24 cellular contexts compared by ENCODE assay signal in genomic region chr17:58753026-58753425, GRCh38. TPM values are rescaled to one million over a fixed set of nuclear protein-coding genes. Genes with fewer than 3 reads are reported as not detected.
A peak's percentile ranks its signal among the peaks of the same experiment; 100 is the strongest.
DNase-seq lines count a peak whose midpoint lies in the region; ATAC-seq, FAIRE-seq and TF ChIP-seq lines count a peak whose summit lies in the region.
"Had no signal": no experiment of that assay in that cellular context is flagged by ENCODE, and none has a peak within 500 bp of the region (broad histone marks: within the 10 kb centered on the region; RNA-seq: fewer than 3 reads in every experiment).

No MANE protein-coding gene starts in this region.

- DNase-seq in HepG2 (ENCODE audit: low spot score) (no peak), right lobe of liver (no peak), NCI-H69 (lab: John Stamatoyannopoulos, UW) (peak; percentile 12), putamen (ENCODE audit: low spot score) (peak; percentile 4), left ventricle myocardium inferior (no peak), Kasumi-1 (lab: John Stamatoyannopoulos, UW) (no peak)
- DNase-seq: ACHN; AML-193; BE2C; CD4-positive, alpha-beta T cell; CD8-positive, alpha-beta memory T cell; DMS 273 treated with DMSO at 0.1 percent for 48 hours; DMS79; EL; GDM1; H9 had no signal

- ATAC-seq in HepG2, result no peak
- ATAC-seq in right lobe of liver, result no peak
- ATAC-seq: GM12878, GM23338, HCT116 had no signal

- peaks cover 10% of the 10 kb centered on the region for H3K4me1 ChIP-seq in HepG2 (ENCODE audit: insufficient read depth, low read length)
- H3K4me1 ChIP-seq in right lobe of liver, result peaks cover 0 to 2% (median 0%) of the 10 kb centered on the region in 4 donors
- H3K4me1 ChIP-seq in left ventricle myocardium inferior, result peaks cover 20% of the 10 kb centered on the region
- H3K4me1 ChIP-seq: BE2C had no signal

- intact Hi-C loops in HepG2 (cut with micrococcal nuclease; ENCODE audit: unreplicated experiment), result no loop called here
- intact Hi-C loops in right lobe of liver (cut with DNase I), result no loop called here
- intact Hi-C loops in left ventricle myocardium inferior (cut with micrococcal nuclease), result no loop called here

- no peak overlapping the region for H2AFZ ChIP-seq in HepG2 (ENCODE audit: low read length)
- H2AFZ ChIP-seq: GM23338 had no signal

- H3K9me3 ChIP-seq in HepG2 (ENCODE audit: low read length) (no peaks in the 10 kb centered on the region), right lobe of liver (no peaks in the 10 kb centered on the region), left ventricle myocardium inferior (replicated peaks) (no peaks in the 10 kb centered on the region)
- H3K9me3 ChIP-seq: BE2C; BLaER1 treated with 17β-estradiol and CSF1 and Interleukin-3, amounts not matched to agents 10 nM and 100 nM had no signal

- H3K27me3 ChIP-seq in HepG2 (ENCODE audit: control insufficient read depth in 1 of 2, insufficient read depth in 2 of 2, low read length in 2 of 2) (peaks cover 2 to 32% of the 10 kb centered on the region in 2 experiments; a peak in 3 of 5 replicates), right lobe of liver (no peaks in the 10 kb centered on the region), left ventricle myocardium inferior (ENCODE audit: low read depth) (peaks cover 34% of the 10 kb centered on the region)
- H3K27me3 ChIP-seq: BE2C had no signal

- no TSS peak for BruUV-seq in HepG2 (replicated peaks; lab: Mats Ljungman, UMichigan)

- WGBS in HepG2 (ENCODE audit: low lambda C conversion rate), result 43% methylated on average over 2 of the region's 2 CpGs
- 70% methylated on average over 2 of the region's 2 CpGs for WGBS in right lobe of liver (ENCODE audit: insufficient coverage, low coverage, low lambda C conversion rate, missing lambda C conversion rate)

- no peak for TF ChIP-seq RAD21 in HepG2 (CRISPR knock-in tag; IDR thresholded peaks at IDR 0.05)

- 0 out of 2 replicates have a peak, but pooled peaks cover 2% of the 10 kb centered on the region for H4K20me1 ChIP-seq in HepG2 (ENCODE audit: insufficient read depth, low read length)

- no peak overlapping the region for H3K4me2 ChIP-seq in HepG2 (ENCODE audit: low read depth, low read length)
- H3K4me2 ChIP-seq: BLaER1 treated with 17β-estradiol and CSF1 and Interleukin-3, amounts not matched to agents 10 nM and 100 nM; GM23338 had no signal

- POLR2A ChIA-PET in HepG2 (lab: Yijun Ruan, JAX), result no interaction called here

- TF ChIP-seq POLR2A in HepG2 (IDR thresholded peaks at IDR 0.05; ENCODE audit: insufficient read depth in 1 of 2, low read depth in 2 of 2, low read length in 2 of 2), result no peak
- TF ChIP-seq POLR2A in right lobe of liver (IDR thresholded peaks at IDR 0.05), result no peak

- no peak for TF ChIP-seq CTCF in HepG2 (CRISPR knock-in tag; IDR thresholded peaks at IDR 0.05)
- TF ChIP-seq CTCF in right lobe of liver (IDR thresholded peaks at IDR 0.05), result no peak
- TF ChIP-seq CTCF in left ventricle myocardium inferior (IDR thresholded peaks at IDR 0.05; ENCODE audit: borderline replicate concordance), result no peak

- in situ Hi-C loops in HepG2 (cut with HindIII; ENCODE audit: extremely low pct_ligation_motif_present, low pct_unique_long_range_greater_than_20kb), result no loop called here

- CTCF ChIA-PET in HepG2 (lab: Yijun Ruan, JAX; ENCODE audit: low intra/inter-chr PET ratio, low total read pairs), result no interaction called here

- H3K36me3 ChIP-seq in HepG2 (replicated peaks in 1 of 2; ENCODE audit: control insufficient read depth in 1 of 2, insufficient read depth in 2 of 2, low read length in 2 of 2) (no peaks in the 10 kb centered on the region), right lobe of liver (no peaks in the 10 kb centered on the region), left ventricle myocardium inferior (no peaks in the 10 kb centered on the region)
- H3K36me3 ChIP-seq: BE2C; BLaER1 treated with 17β-estradiol and CSF1 and Interleukin-3, amounts not matched to agents 10 nM and 100 nM had no signal

- no peak for TF ChIP-seq EP300 in HepG2 (IDR thresholded peaks at IDR 0.05; ENCODE audit: low read depth in 2 of 2, low read length in 2 of 2)
- no peak for TF ChIP-seq EP300 in HepG2 (CRISPR knock-in tag; IDR thresholded peaks at IDR 0.05; ENCODE audit: borderline replicate concordance)

- no peak overlapping the region for H3K9ac ChIP-seq in HepG2 (ENCODE audit: insufficient read depth, low read depth, low read length)
- H3K9ac ChIP-seq: BLaER1 treated with 17β-estradiol and CSF1 and Interleukin-3, amounts not matched to agents 10 nM and 100 nM had no signal

- H3K27ac ChIP-seq in HepG2 (ENCODE audit: extremely low read length, insufficient read depth, low read length), result no peak overlapping the region
- H3K27ac ChIP-seq in right lobe of liver, result no peak overlapping the region
- H3K27ac ChIP-seq in left ventricle myocardium inferior (replicated peaks), result no peak overlapping the region
- H3K27ac ChIP-seq: 22Rv1; BLaER1 treated with 17β-estradiol and CSF1 and Interleukin-3, amounts not matched to agents 10 nM and 100 nM had no signal

- H3K79me2 ChIP-seq in HepG2 (ENCODE audit: insufficient read depth, low read length), result no peaks in the 10 kb centered on the region

- H3K4me3 ChIP-seq in HepG2 (replicated peaks in 1 of 3; ENCODE audit: insufficient read depth in 1 of 3, low read depth in 2 of 3, low read length in 3 of 3) (no peak overlapping the region), right lobe of liver (no peak overlapping the region), left ventricle myocardium inferior (no peak overlapping the region)
- H3K4me3 ChIP-seq: BLaER1 treated with 17β-estradiol and CSF1 and Interleukin-3, amounts not matched to agents 10 nM and 100 nM; GM12878; GM23338 had no signal

- peak; percentile 34 for FAIRE-seq in HepG2 (lab: Jason Lieb, UNC)
- FAIRE-seq: A204.1, GM12878, GM19239 had no signal

TF ChIP-seq in HepG2, 621 proteins besides CTCF, POLR2A, EP300 and RAD21:
- TF ChIP-seq ZNF12 (CRISPR knock-in tag; IDR thresholded peaks at IDR 0.05) (no peak), ZNF703 (CRISPR knock-in tag; IDR thresholded peaks at IDR 0.05; ENCODE audit: borderline replicate concordance) (no peak), RXRA (CRISPR knock-in tag; IDR thresholded peaks at IDR 0.05) (no peak), ADNP (CRISPR knock-in tag; IDR thresholded peaks at IDR 0.05) (no peak), IKZF1 (IDR thresholded peaks at IDR 0.05) (no peak), SAP130 (CRISPR knock-in tag; IDR thresholded peaks at IDR 0.05; ENCODE audit: low read depth) (no peak), IRF9 (CRISPR knock-in tag; IDR thresholded peaks at IDR 0.05; ENCODE audit: borderline replicate concordance) (no peak), GABPB1 (CRISPR knock-in tag; IDR thresholded peaks at IDR 0.05) (no peak)

RNA-seq across cellular contexts. Expression of gene PPM1E, which starts 2.6 kb away (rescaled TPM):
- total RNA-seq in HepG2 (2016; rRNA removed; fragmentation: Illumina TruSeq; extraction: Trizol) (0.04 TPM in 1 of 2 replicates, not detected in the other), right lobe of liver (1 to 10 TPM in 3 of 6 experiments, under 1 TPM in 3; 0.61 to 1.3 (median 0.97) TPM), left ventricle myocardium inferior (0.80 TPM)
- not detected in 2 replicates for total RNA-seq in HepG2 (2016; cell fraction: cytosol; rRNA removed; fragmentation: Illumina TruSeq; extraction: Trizol; ENCODE audit: low read depth)
- 0.02 TPM in 1 of 2 replicates, not detected in the other for total RNA-seq in HepG2 (2016; cell fraction: insoluble cytoplasmic fraction; rRNA removed; fragmentation: Illumina TruSeq; extraction: Trizol)
- total RNA-seq in HepG2 (2016; cell fraction: membrane; rRNA removed; fragmentation: Illumina TruSeq; extraction: Trizol), result not detected in 2 replicates
- total RNA-seq in HepG2 (2016; cell fraction: nucleus; rRNA removed; fragmentation: Illumina TruSeq; extraction: Trizol), result not detected in 2 replicates
- 0.15 and 0.20 TPM in 2 replicates for polyA plus RNA-seq in HepG2 (2011; rRNA removed)
- 0.04 and 0.10 TPM in 2 replicates for polyA plus RNA-seq in HepG2 (2011; cell fraction: cytosol; rRNA removed)
- 0.08 and 0.12 TPM in 2 replicates for polyA plus RNA-seq in HepG2 (2011; cell fraction: nucleus; rRNA removed)
- polyA plus RNA-seq in HepG2 (2012), result 0.03 and 0.12 TPM in 2 replicates
- polyA plus RNA-seq in HepG2 (2016; cell fraction: cytosol; fragmentation: Illumina TruSeq; extraction: Trizol; ENCODE audit: low read depth), result not detected in 2 replicates
- 0.03 TPM in 1 of 2 replicates, not detected in the other for polyA plus RNA-seq in HepG2 (2016; cell fraction: insoluble cytoplasmic fraction; fragmentation: Illumina TruSeq; extraction: Trizol; ENCODE audit: low read depth)
- not detected in 2 replicates for polyA plus RNA-seq in HepG2 (2016; cell fraction: membrane; fragmentation: Illumina TruSeq; extraction: Trizol; ENCODE audit: low read depth)
- polyA plus RNA-seq in HepG2 (2016; cell fraction: nucleus; fragmentation: Illumina TruSeq; extraction: Trizol; ENCODE audit: insufficient read depth, low read depth), result not detected in 2 replicates
- polyA minus RNA-seq in HepG2 (2011; rRNA and poly(A)+ RNA removed; ENCODE audit: low replicate concordance), result 0.24 TPM in 1 of 2 replicates, not detected in the other
- 0.18 and 0.30 TPM in 2 replicates for polyA minus RNA-seq in HepG2 (2011; cell fraction: cytosol; rRNA and poly(A)+ RNA removed)
- polyA minus RNA-seq in HepG2 (2011; cell fraction: nucleus; rRNA and poly(A)+ RNA removed), result 0.13 and 0.37 TPM in 2 replicates
- total RNA-seq: CD4-positive, alpha-beta T cell; CD8-positive, alpha-beta memory T cell had no signal
- polyA plus RNA-seq: CD14-positive monocyte had no signal

Comparison
In these comparisons a context has a peak if more than half of its experiments do, and no peak if none do; other contexts are left out.
1. DNase-seq: peak in NCI-H69 (single experiment) and putamen (single experiment); none in HepG2 (single experiment), right lobe of liver (0 of 3), left ventricle myocardium inferior (single experiment) and Kasumi-1 (0 of 2).